Comparison of ENCODE assay signal across 1 cellular context in the genomic region with DNA sequence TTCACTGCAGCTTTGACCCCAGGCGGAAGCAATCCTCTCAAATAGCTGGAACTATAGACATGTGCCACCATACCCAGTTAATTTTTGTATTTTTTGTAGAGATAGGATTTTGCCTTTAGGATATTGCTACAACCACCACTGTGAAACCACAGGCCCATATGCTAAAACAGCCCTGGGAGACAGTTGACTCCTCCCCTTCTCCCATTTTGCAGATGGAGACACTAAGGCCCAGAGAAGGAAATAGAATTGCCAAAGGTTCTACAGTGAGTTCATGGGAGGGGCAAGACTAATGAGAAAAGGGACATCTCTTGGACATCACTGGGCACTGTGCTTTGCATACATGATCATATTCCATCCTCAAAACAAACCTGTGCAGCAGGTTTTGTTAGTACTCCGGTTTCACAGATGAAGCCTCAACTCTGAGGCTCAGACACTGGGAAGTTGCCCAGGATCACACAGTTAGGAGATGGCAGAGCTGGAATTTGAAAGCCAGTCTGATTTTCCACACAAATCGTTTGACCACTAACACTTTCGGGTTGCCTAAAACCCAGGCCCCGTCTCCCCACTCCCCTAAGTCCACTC.
TF ChIP-seq lines count a peak whose summit lies in the region.

No MANE protein-coding gene starts in this region.

TF ChIP-seq in HepG2, 621 proteins besides CTCF, POLR2A, EP300 and RAD21:
- TF ChIP-seq ZNF629 (CRISPR knock-in tag; conservative IDR thresholded peaks at IDR 0.05): peak; percentile 50; the same call in 1 of the 2 replicates
